10 cellular contexts compared by ENCODE assay signal in genomic region chr1:116668277-116668676, GRCh38. TPM values are rescaled to one million over a fixed set of nuclear protein-coding genes. Genes with fewer than 3 reads are reported as not detected.
A peak's percentile ranks its signal among the peaks of the same experiment; 100 is the strongest.
DNase-seq lines count a peak whose midpoint lies in the region; ATAC-seq, FAIRE-seq and TF ChIP-seq lines count a peak whose summit lies in the region.
"Had no signal": no experiment of that assay in that cellular context is flagged by ENCODE, and none has a peak within 500 bp of the region (broad histone marks: within the 10 kb centered on the region; RNA-seq: fewer than 3 reads in every experiment).

No MANE protein-coding gene starts in this region.

- BruUV-seq in K562 (replicated peaks; lab: Mats Ljungman, UMichigan) = no TSS peak

- DNase-seq in A549 (ENCODE audit: low read depth in 1 of 2, low spot score in 1 of 2) (no peak), GM23338 (ENCODE audit: low spot score) (no peak), K562 (ENCODE audit: extremely low read depth in 1 of 4, low spot score in 3 of 4) (no peak), NCI-H524 treated with DMSO at 0.1 percent for 48 hours (lab: John Stamatoyannopoulos, UW) (no peak), DMS79 (lab: John Stamatoyannopoulos, UW) (no peak)

- in situ Hi-C loops in K562 (cut with MboI) = no loop called here

- H3K9me1 ChIP-seq in K562 (ENCODE audit: control insufficient read depth, insufficient read depth, low read length) = peaks cover 3% of the 10 kb centered on the region

- H3K4me2 ChIP-seq in A549 = peak overlapping the region; percentile 94
- H3K4me2 ChIP-seq in GM23338 = peak overlapping the region; percentile 98
- H3K4me2 ChIP-seq in K562 (ENCODE audit: insufficient read depth, low read length) = peak overlapping the region; percentile 70; the same call in 1 of the 2 replicates

- H3K9me2 ChIP-seq in GM23338 (ENCODE audit: insufficient read depth) = no peaks in the 10 kb centered on the region

- H3K36me3 ChIP-seq in GM23338 (ENCODE audit: insufficient read depth) = no peaks in the 10 kb centered on the region
- H3K36me3 ChIP-seq in K562 (ENCODE audit: control insufficient read depth, insufficient read depth, low read length) = peaks cover 4% of the 10 kb centered on the region; the same call in 1 of the 3 replicates
- H3K36me3 ChIP-seq in mesodermal cell (ENCODE audit: control insufficient read depth, insufficient read depth, low read length) = peaks cover 7% of the 10 kb centered on the region
- H3K36me3 ChIP-seq: SJSA1 had no signal

- H4K20me1 ChIP-seq in GM23338 (replicated peaks; ENCODE audit: insufficient read depth) (peaks cover 9% of the 10 kb centered on the region), K562 (replicated peaks; ENCODE audit: control insufficient read depth, insufficient read depth, low read length) (peaks cover 11% of the 10 kb centered on the region)

- ATAC-seq in A549 (no peak), GM23338 (no peak), K562 (no peak), HG03196 (IDR thresholded peaks at IDR 0.05; ENCODE audit: unreplicated experiment) (no peak), GM18505 (IDR thresholded peaks at IDR 0.05; ENCODE audit: unreplicated experiment) (no peak)

- 0 out of 2 replicates have a peak, but pooled peaks cover 9% of the 10 kb centered on the region for H3F3A ChIP-seq in GM23338 (replicated peaks; ENCODE audit: low read depth)

- FAIRE-seq in A549 (lab: Jason Lieb, UNC) = no peak
- FAIRE-seq in K562 (lab: Jason Lieb, UNC) = no peak
- FAIRE-seq: GM12892 had no signal

- H3K4me3 ChIP-seq in A549 (peak overlapping the region; percentile 79; the same call in 2 of the 3 replicates), GM23338 (peak overlapping the region; percentile 97), K562 (no peak overlapping the region), mesodermal cell (ENCODE audit: extremely low read depth, insufficient read depth, low read length, poor library complexity, severe bottlenecking) (peak overlapping the region; percentile 71)

- no peak overlapping the region for H3K27ac Mint-ChIP-seq in GM23338

- H3K79me2 ChIP-seq in GM23338 (replicated peaks; ENCODE audit: insufficient read depth) (peaks cover 26% of the 10 kb centered on the region), K562 (ENCODE audit: control insufficient read depth, insufficient read depth, low read length) (peaks cover 8% of the 10 kb centered on the region; the same call in 1 of the 3 replicates)

- no peak for TF ChIP-seq RAD21 in A549 (conservative IDR thresholded peaks at IDR 0.05 in 1 of 2, IDR thresholded peaks at IDR 0.05 in 1 of 2)
- TF ChIP-seq RAD21 in K562 (CRISPR knock-in tag; conservative IDR thresholded peaks at IDR 0.05 in 1 of 2, IDR thresholded peaks at IDR 0.05 in 1 of 2) = no peak

- POLR2A ChIA-PET in A549 (lab: Yijun Ruan, JAX) (interaction anchor here (1.5 kb wide), 1 partner anchor 10 kb away, joined by 5 read pairs; no protein-coding TSS in a partner anchor), K562 (lab: Yijun Ruan, JAX) (interaction anchor here (0.8 to 1.5 kb wide), 5 partner anchors 8 to 318 kb away, joined by 3 to 5 read pairs (median 3); no protein-coding TSS in a partner anchor)

- CTCF ChIA-PET in A549 (lab: Yijun Ruan, JAX) = interaction anchor here (1.2 to 1.3 kb wide), 2 partner anchors 57 to 94 kb away, joined by 3 read pairs; no protein-coding TSS in a partner anchor
- CTCF ChIA-PET in K562 (lab: Yijun Ruan, JAX; ENCODE audit: low intra/inter-chr PET ratio) = no interaction called here

- no peak for TF ChIP-seq POLR2A in A549 (IDR thresholded peaks at IDR 0.05; ENCODE audit: low read length)
- TF ChIP-seq POLR2A in K562 (conservative IDR thresholded peaks at IDR 0.05) = no peak
- no peak for TF ChIP-seq POLR2A in GM18505 (IDR thresholded peaks at IDR 0.05; ENCODE audit: borderline replicate concordance, extremely low read depth, insufficient read depth, insufficient read length)

- TF ChIP-seq EP300 in A549 (IDR thresholded peaks at IDR 0.05) (no peak), K562 (IDR thresholded peaks at IDR 0.05; ENCODE audit: low read length) (no peak)

- peak overlapping the region; percentile 99 for H2AFZ ChIP-seq in GM23338
- peak overlapping the region; percentile 92 for H2AFZ ChIP-seq in K562 (ENCODE audit: low read depth, low read length)

- no peaks in the 10 kb centered on the region for H3K9me3 Mint-ChIP-seq in GM23338

- H3K27me3 Mint-ChIP-seq in GM23338 (ENCODE audit: insufficient read depth, low read depth, poor library complexity) = peaks cover 19% of the 10 kb centered on the region

- H3K36me3 Mint-ChIP-seq in GM23338 (ENCODE audit: low read depth) = peaks cover 6% of the 10 kb centered on the region; the same call in 2 of the 3 replicates

- 94% methylated on average over 7 of the region's 7 CpGs for WGBS in A549 (ENCODE audit: missing lambda C conversion rate)
- 82% methylated on average over 7 of the region's 7 CpGs for WGBS in K562 (ENCODE audit: insufficient coverage, low coverage, missing lambda C conversion rate)
- 57 to 70% methylated on average over 1 to 2 of the region's 7 CpGs for WGBS in mesodermal cell (ENCODE audit: insufficient coverage in 2 of 2), 2 experiments

- peaks cover 14% of the 10 kb centered on the region for H3K27me3 ChIP-seq in GM23338 (ENCODE audit: insufficient read depth)
- H3K27me3 ChIP-seq in K562 (ENCODE audit: control insufficient read depth in 2 of 2, insufficient read depth in 2 of 2, low read length in 2 of 2) = no peaks in the 10 kb centered on the region

- TF ChIP-seq CTCF in A549 (IDR thresholded peaks at IDR 0.05) = no peak
- no peak for TF ChIP-seq CTCF in GM23338 (conservative IDR thresholded peaks at IDR 0.05; ENCODE audit: low read depth in 2 of 2)
- TF ChIP-seq CTCF in K562 (IDR thresholded peaks at IDR 0.05 in 2 of 3, conservative IDR thresholded peaks at IDR 0.05 in 1 of 3; ENCODE audit: insufficient read depth in 2 of 3, low read depth in 1 of 3, low read length in 3 of 3) = no peak

- peak overlapping the region; percentile 69 for H3K4me3 Mint-ChIP-seq in GM23338

- H3K4me1 ChIP-seq in A549 (peaks cover 7% of the 10 kb centered on the region; the same call in 1 of the 3 replicates), GM23338 (ENCODE audit: insufficient read depth) (peaks cover 17% of the 10 kb centered on the region), K562 (replicated peaks in 1 of 2; ENCODE audit: control insufficient read depth in 2 of 2, insufficient read depth in 2 of 2, low read length in 2 of 2) (peaks cover 20% of the 10 kb centered on the region in 2 experiments), mesodermal cell (ENCODE audit: control insufficient read depth, insufficient read depth, low read length, poor library complexity, severe bottlenecking) (no peaks in the 10 kb centered on the region)

- peak overlapping the region in 1 of 2 experiments; percentile 48; a peak in 1 of 4 replicates for H3K9ac ChIP-seq in K562 (ENCODE audit: insufficient read depth in 1 of 2, low read depth in 2 of 2, low read length in 2 of 2)

- peak overlapping the region; percentile 73 to 99 for H3K27ac ChIP-seq in A549
- H3K27ac ChIP-seq in GM23338 (ENCODE audit: low read depth) = no peak overlapping the region
- H3K27ac ChIP-seq in K562 (ENCODE audit: extremely low read depth, low read depth, low read length) = no peak overlapping the region
- no peak overlapping the region for H3K27ac ChIP-seq in mesodermal cell (ENCODE audit: low read depth, low read length, severe bottlenecking)
- H3K27ac ChIP-seq: SJSA1 had no signal

- H3K9me3 ChIP-seq in A549 (no peaks in the 10 kb centered on the region), K562 (replicated peaks; ENCODE audit: control insufficient read depth, insufficient read depth, low read depth, low read length) (peaks cover 6% of the 10 kb centered on the region), mesodermal cell (ENCODE audit: control insufficient read depth, low read length) (no peaks in the 10 kb centered on the region)
- H3K9me3 ChIP-seq: SJSA1 had no signal

- intact Hi-C loops in K562 (cut with micrococcal nuclease) = loop anchor here (5.0 kb wide), 1 partner anchor 36 kb away; no protein-coding TSS in a partner anchor

- H3K4me1 Mint-ChIP-seq in GM23338 = peaks cover 34% of the 10 kb centered on the region

TF ChIP-seq in A549, 52 proteins besides CTCF, POLR2A, EP300 and RAD21 (continues in another document):
- no peak for TF ChIP-seq NR3C1 (IDR thresholded peaks at IDR 0.05)
- no peak for TF ChIP-seq KDM5A (IDR thresholded peaks at IDR 0.05)

TF ChIP-seq in GM23338, 12 proteins besides CTCF, POLR2A, EP300 and RAD21 (continues in another document):
- no peak for TF ChIP-seq STAT1 (IDR thresholded peaks at IDR 0.05; ENCODE audit: unreplicated experiment)

TF ChIP-seq in K562, 482 proteins besides CTCF, POLR2A, EP300 and RAD21 (continues in another document):
- TF ChIP-seq NEUROD1 (IDR thresholded peaks at IDR 0.05; ENCODE audit: borderline replicate concordance, low read depth, low read length, partially characterized antibody) = no peak
- TF ChIP-seq NFIC (IDR thresholded peaks at IDR 0.05) = no peak

RNA-seq across cellular contexts. Expression of gene IGSF3, which starts 0.7 kb away (rescaled TPM):
- polyA plus RNA-seq in A549 (2011; rRNA removed) (21.9 and 24.7 TPM in 2 replicates), A549 (2017; fragmentation: RNase III; extraction: RNeasy Plus Mini Kit Qiagen cat#74134 plus additional on column Dnase treatment) (15.9 to 18.5 TPM (median 17.4 TPM) in 3 replicates), GM23338 (2016; fragmentation: Nextera tagmentation; extraction: Ambion mirVana) (7.3 and 8.3 TPM in 2 replicates), K562 (2011; rRNA removed) (7.7 and 8.9 TPM in 2 replicates), K562 (2014; fragmentation: Illumina TruSeq; extraction: Trizol) (10.8 and 11.5 TPM in 2 replicates), K562 (2014; fragmentation: Nextera tagmentation; extraction: Ambion mirVana) (1 to 10 TPM; 1.1 to 1.2 TPM), K562 (2014; rRNA removed) (7.9 and 8.4 TPM in 2 replicates)
- polyA plus RNA-seq in A549 (2012; cell fraction: cytosol; rRNA removed) = 11.9 and 14.3 TPM in 2 replicates
- 24.8 and 31.2 TPM in 2 replicates for polyA plus RNA-seq in A549 (2012; cell fraction: nucleus; rRNA removed)
- polyA minus RNA-seq in A549 (2011; rRNA and poly(A)+ RNA removed) = 42.8 and 49.7 TPM in 2 replicates
- total RNA-seq in GM23338 (2014; rRNA removed; shearing (Covaris generic)) = 32.9 and 37.8 TPM in 2 replicates
- 16.2 and 27.0 TPM in 2 replicates for total RNA-seq in K562 (2011; cell fraction: chromatin; rRNA removed; ENCODE audit: low replicate concordance)
- 35.1 and 40.4 TPM in 2 replicates for total RNA-seq in K562 (2011; cell fraction: nucleolus; rRNA removed)
- total RNA-seq in K562 (2011; cell fraction: nucleoplasm; rRNA removed) = 25.1 and 28.2 TPM in 2 replicates
- total RNA-seq in K562 (2014; rRNA removed) (13.1 and 15.1 TPM in 2 replicates), K562 (2014; rRNA removed; fragmentation: Illumina TruSeq; extraction: Trizol) (7.5 and 7.8 TPM in 2 replicates), K562 (2015; rRNA removed; fragmentation: Illumina TruSeq; extraction: Trizol) (7.5 and 8.3 TPM in 2 replicates), K562 (2021) (14.4 and 15.0 TPM in 2 replicates)
- polyA plus RNA-seq in K562 (2011; cell fraction: cytosol; rRNA removed) = 10.0 and 16.2 TPM in 2 replicates
- polyA plus RNA-seq in K562 (2011; cell fraction: nucleus; rRNA removed) = 10.1 and 17.6 TPM in 2 replicates
- 8.7 and 14.2 TPM in 2 replicates for polyA plus RNA-seq in K562 (2012)
- polyA minus RNA-seq in K562 (2011; rRNA and poly(A)+ RNA removed) = 9.8 and 14.9 TPM in 2 replicates
- polyA minus RNA-seq in K562 (2011; cell fraction: cytosol; rRNA and poly(A)+ RNA removed) = 14.1 and 16.5 TPM in 2 replicates
- 9.7 and 10.1 TPM in 2 replicates for polyA minus RNA-seq in K562 (2011; cell fraction: nucleus; rRNA and poly(A)+ RNA removed)
- 33.5 TPM for polyA plus RNA-seq in mesodermal cell (2013, experiment 1 of 2)
- 29.6 TPM for polyA plus RNA-seq in mesodermal cell (2013, experiment 2 of 2)

Comparison
In these comparisons a context has a peak if more than half of its experiments do, and no peak if none do; other contexts are left out.
1. H3K27ac ChIP-seq: peak in A549 (2 of 2); none in GM23338 (single experiment), K562 (single experiment) and mesodermal cell (single experiment).
2. Of the 35 proteins assayed by ChIP-seq in both K562 and A549: peak only in K562: CHD4; only in A549: none; in both: none; in neither: 33; mixed calls (peak in some experiments, not most) for 1.
3. Peak in every context shown above with its lines, with median percentiles within 50 percentile points of each other: H3K4me2 ChIP-seq.